ENCODE assay signal across 9 cellular contexts in the genomic region with DNA sequence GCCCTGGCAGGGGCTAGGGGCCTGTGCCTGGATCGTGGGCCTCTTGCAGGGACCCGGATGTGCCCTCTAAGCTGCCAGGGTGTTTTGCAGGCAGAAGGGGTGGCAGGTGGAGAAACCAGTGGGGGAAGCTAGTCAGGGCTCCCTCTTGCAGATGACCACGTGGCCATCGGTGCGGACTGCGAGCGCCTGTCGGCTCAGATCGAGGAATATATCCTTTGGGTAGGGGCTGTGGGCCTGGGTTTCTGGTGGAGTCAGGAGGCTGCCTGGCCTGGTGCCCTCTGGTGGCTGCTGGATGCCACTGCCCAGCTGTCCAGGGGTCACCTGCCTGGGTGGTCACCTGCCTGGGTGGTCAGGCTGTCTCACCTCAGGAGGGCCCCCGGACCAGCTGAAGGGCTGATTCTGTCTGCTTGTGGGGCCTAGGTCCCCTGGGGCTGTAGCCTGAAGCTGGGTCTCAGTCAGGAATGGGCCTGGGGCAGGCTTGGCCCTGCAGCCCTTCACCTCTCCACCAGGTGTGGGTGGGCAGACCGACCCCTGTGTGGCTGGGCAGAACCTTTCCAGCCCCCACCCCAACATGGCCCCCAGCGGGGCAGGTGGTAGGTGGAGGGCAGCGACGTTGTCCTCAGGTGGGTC. TPM values are rescaled to one million over a fixed set of nuclear protein-coding genes. Genes with fewer than 3 reads are reported as not detected.
DNase-seq lines count a peak whose midpoint lies in the region; ATAC-seq and TF ChIP-seq lines count a peak whose summit lies in the region.
"Had no signal": no experiment of that assay in that cellular context is flagged by ENCODE, and none has a peak within 500 bp of the region (broad histone marks: within the 10 kb centered on the region; RNA-seq: fewer than 3 reads in every experiment).

No MANE protein-coding gene starts in this region.

- H3K79me2 ChIP-seq in PC-3 (ENCODE audit: low read length), result no peaks in the 10 kb centered on the region

- H3K36me3 ChIP-seq in PC-3 (ENCODE audit: low read depth, low read length) (no peaks in the 10 kb centered on the region), esophagus squamous epithelium (peaks cover 4 to 40% (median 6%) of the 10 kb centered on the region in 3 donors), spleen (peaks cover 0 to 39% (median 32%) of the 10 kb centered on the region in 6 donors)

- H3K27ac ChIP-seq in PC-3 (ENCODE audit: low read length) (no peak overlapping the region), esophagus squamous epithelium (no peak overlapping the region), spleen (no peak overlapping the region)

- H3K27me3 ChIP-seq in PC-3 (ENCODE audit: low read length) (no peaks in the 10 kb centered on the region), esophagus squamous epithelium (no peaks in the 10 kb centered on the region), spleen (replicated peaks in 1 of 7) (no peaks in the 10 kb centered on the region)

- no TSS peak for BruUV-seq in PC-3 (replicated peaks; lab: Mats Ljungman, UMichigan)

- no peaks in the 10 kb centered on the region for H4K20me1 ChIP-seq in PC-3 (ENCODE audit: low read length)

- TF ChIP-seq CTCF in PC-3 (conservative IDR thresholded peaks at IDR 0.05; ENCODE audit: low read depth, low read length) (peak; percentile 92), esophagus squamous epithelium (IDR thresholded peaks at IDR 0.05) (peak; percentile 29 to 68 (median 47)), spleen (IDR thresholded peaks at IDR 0.05 in 8 of 11, conservative IDR thresholded peaks at IDR 0.05 in 3 of 11) (peak; percentile 48 to 87 (median 79))

- H3K9ac ChIP-seq in PC-3 (ENCODE audit: low read length), result no peak overlapping the region

- intact Hi-C loops in PC-3 (cut with micrococcal nuclease) (no loop called here), esophagus squamous epithelium (cut with DNase I) (no loop called here), spleen (cut with DNase I; ENCODE audit: low total_unique reads) (no loop called here)

- DNase-seq in NOMO-1 treated with DMSO at 0.1 percent for 48 hours (lab: John Stamatoyannopoulos, UW; ENCODE audit: unreplicated experiment) (peak; percentile 18), NOMO-1 treated with dmso at 0.1 percent for 144 hours (lab: John Stamatoyannopoulos, UW; ENCODE audit: unreplicated experiment) (no peak), PC-3 (peak; percentile 48), esophagus squamous epithelium (lab: John Stamatoyannopoulos, UW) (no peak), spleen (peak; percentile 85), DMS153 treated with DMSO at 0.1 percent for 48 hours (lab: John Stamatoyannopoulos, UW; ENCODE audit: unreplicated experiment) (no peak), activated gamma-delta T cell (lab: John Stamatoyannopoulos, UW) (no peak), NCI-H1048 (lab: John Stamatoyannopoulos, UW) (no peak)
- DNase-seq: activated B cell treated with CpG ODN at 0.5 μM for 24 hours had no signal

- 73% methylated on average over 7 of the region's 14 CpGs; no CpG with 5 or more reads in 1 of the 2 donors for WGBS in esophagus squamous epithelium, 2 donors
- WGBS in spleen, 5 donors, result 44 to 77% (median 63%) methylated on average over 4 to 14 of the region's 14 CpGs

- H2AFZ ChIP-seq in PC-3 (ENCODE audit: low read length), result no peak overlapping the region

- TF ChIP-seq POLR2A in esophagus squamous epithelium (IDR thresholded peaks at IDR 0.05), result no peak
- no peak for TF ChIP-seq POLR2A in spleen (IDR thresholded peaks at IDR 0.05)

- CTCF ChIA-PET in PC-3 (lab: Charles Lee), result interaction anchor here (1.2 kb wide), 1 partner anchor 14 kb away, joined by 4 read pairs; no protein-coding TSS in a partner anchor

- H3K4me2 ChIP-seq in PC-3 (ENCODE audit: low read length), result no peak overlapping the region

- no peak overlapping the region for H3K4me3 ChIP-seq in PC-3 (ENCODE audit: low read length)
- no peak overlapping the region for H3K4me3 ChIP-seq in esophagus squamous epithelium
- no peak overlapping the region for H3K4me3 ChIP-seq in spleen

- POLR2A ChIA-PET in PC-3 (lab: Charles Lee; ENCODE audit: unreplicated experiment), result no interaction called here

- ATAC-seq in PC-3, result peak; percentile 53

- peaks cover 18% of the 10 kb centered on the region for H3K4me1 ChIP-seq in PC-3 (ENCODE audit: insufficient read depth, low read length)
- H3K4me1 ChIP-seq in esophagus squamous epithelium, result peaks cover 7 to 33% (median 12%) of the 10 kb centered on the region in 3 donors
- H3K4me1 ChIP-seq in spleen, result peaks cover 18 to 100% (median 81%) of the 10 kb centered on the region in 6 donors

- no peaks in the 10 kb centered on the region for H3K9me2 ChIP-seq in PC-3 (replicated peaks; ENCODE audit: low read length)

- H3F3A ChIP-seq in PC-3 (ENCODE audit: low read length, unreplicated experiment), result no peaks in the 10 kb centered on the region

- H3K9me3 ChIP-seq in PC-3 (ENCODE audit: low read length) (no peaks in the 10 kb centered on the region), esophagus squamous epithelium (no peaks in the 10 kb centered on the region), spleen (no peaks in the 10 kb centered on the region)

RNA-seq across cellular contexts. Expression of a gene that starts 6.7 kb away (rescaled TPM):
- 19.1 and 23.4 TPM in 2 replicates for total RNA-seq in PC-3 (2014; rRNA removed)
- total RNA-seq in esophagus squamous epithelium, result 10 to 100 TPM in 2 of 4 donors, 1 to 10 TPM in 2; 1.8 to 25.2 (median 8.9) TPM
- 10 to 100 TPM; 18.6 to 60.8 (median 45.0) TPM for total RNA-seq in spleen
- polyA plus RNA-seq in spleen, result 10 to 100 TPM; 35.9 to 47.5 (median 41.5) TPM

RNA-seq across cellular contexts. Expression of a gene that starts 9.6 kb away (rescaled TPM):
- total RNA-seq in PC-3 (2014; rRNA removed), result 43.2 and 54.3 TPM in 2 replicates
- 10 to 100 TPM in 3 of 4 donors, 1 to 10 TPM in 1; 7.4 to 14.4 (median 11.0) TPM for total RNA-seq in esophagus squamous epithelium
- 100 to 1,000 TPM in 4 of 7 donors, 10 to 100 TPM in 3; 91.6 to 186 (median 107) TPM for total RNA-seq in spleen
- polyA plus RNA-seq in spleen, result 100 to 1,000 TPM in 1 of 3 donors, 10 to 100 TPM in 2; 80.4 to 125 (median 82.0) TPM

RNA-seq across cellular contexts. Expression of a gene that starts 10.2 kb away (rescaled TPM):
- 5.6 and 7.4 TPM in 2 replicates for total RNA-seq in PC-3 (2014; rRNA removed)
- total RNA-seq in esophagus squamous epithelium, result under 1 TPM in 3 of 4 donors, not detected in 1; 0.34 to 0.91 (median 0.76) TPM
- total RNA-seq in spleen, result 1 to 10 TPM; 3.7 to 7.9 (median 5.1) TPM
- polyA plus RNA-seq in spleen, result 1 to 10 TPM; 1.9 to 4.9 (median 2.5) TPM

RNA-seq across cellular contexts. Expression of a gene that starts 14.5 kb away (rescaled TPM):
- 0.98 and 1.1 TPM in 2 replicates for total RNA-seq in PC-3 (2014; rRNA removed)
- total RNA-seq in esophagus squamous epithelium, result not detected
- total RNA-seq in spleen, result under 1 TPM in 1 of 7 donors, not detected in 6; 0.66 TPM
- under 1 TPM; 0.26 to 0.53 (median 0.48) TPM for polyA plus RNA-seq in spleen

RNA-seq across cellular contexts. Expression of a gene that starts 20.3 kb away (rescaled TPM):
- total RNA-seq in PC-3 (2014; rRNA removed) (1.1 and 1.5 TPM in 2 replicates), esophagus squamous epithelium (1 to 10 TPM; 1.3 to 4.5 (median 3.9) TPM), spleen (10 to 100 TPM; 12.1 to 63.1 (median 42.0) TPM)
- 10 to 100 TPM in 2 of 3 donors, 1 to 10 TPM in 1; 7.3 to 25.5 (median 22.3) TPM for polyA plus RNA-seq in spleen
- total RNA-seq: activated B cell treated with CpG ODN at 0.5 μM for 24 hours had no signal

Comparison
In these comparisons a context has a peak if more than half of its experiments do, and no peak if none do; other contexts are left out.
1. DNase-seq: peak in NOMO-1 treated with DMSO at 0.1 percent for 48 hours (single experiment), PC-3 (single experiment) and spleen (single experiment); none in NOMO-1 treated with dmso at 0.1 percent for 144 hours (single experiment), esophagus squamous epithelium (single experiment), DMS153 treated with DMSO at 0.1 percent for 48 hours (single experiment), activated gamma-delta T cell (single experiment) and NCI-H1048 (single experiment).
2. Peak in every context shown above with its lines, with median percentiles within 50 percentile points of each other: CTCF ChIP-seq.